ENCODE assay signal across 20 cellular contexts in genomic region chr20:50058646-50059398, GRCh38.
"Had no signal": no experiment of that assay in that cellular context is flagged by ENCODE, and none has a peak within 500 bp of the region (broad histone marks: within the 10 kb centered on the region; RNA-seq: fewer than 3 reads in every experiment).

No MANE protein-coding gene starts in this region.

- H2AFZ ChIP-seq: hepatocyte had no signal

- ATAC-seq: activated T-helper 17 cell treated with anti-CD3 and anti-CD28 coated beads, Interleukin-2, amount 50 U/mL, for 72 hours; gastroesophageal sphincter; left lung; natural killer cell; right cardiac atrium; T-helper 17 cell had no signal

- H3K36me3 ChIP-seq: gastroesophageal sphincter, left lung, transverse colon had no signal

- H3K4me2 ChIP-seq: hepatocyte had no signal

- FAIRE-seq: small intestine, TTC549 had no signal

- H3K27ac ChIP-seq: dorsolateral prefrontal cortex, gastroesophageal sphincter, hepatocyte, left lung, transverse colon had no signal

- H3K9me3 ChIP-seq: gastroesophageal sphincter, left lung, transverse colon had no signal

- H3K4me3 ChIP-seq: dorsolateral prefrontal cortex, gastroesophageal sphincter, hepatocyte, left lung, transverse colon had no signal

- H3K27me3 ChIP-seq: dorsolateral prefrontal cortex, hepatocyte had no signal

- H3K79me2 ChIP-seq: hepatocyte had no signal

- DNase-seq: activated CD4-positive, alpha-beta T cell treated with anti-CD3 and anti-CD28 coated beads, Interleukin-2, amount 50 U/mL, for 1 hour; activated CD8-positive, alpha-beta memory T cell treated with anti-CD3 and anti-CD28 coated beads for 24 hours; activated naive CD4-positive, alpha-beta T cell treated with anti-CD3 and anti-CD28 coated beads, Interleukin-2, amount 10 ng/mL, durations not matched to agents 7 days and 5 days; dorsolateral prefrontal cortex; islet precursor cell; left lung; natural killer cell; nucleus accumbens; right cardiac atrium; small intestine; stimulated activated CD4-positive, alpha-beta T cell treated with anti-CD3 and anti-CD28 coated beads, Interleukin-4, amount 100 ng/mL, for 4 hours; stimulated activated CD8-positive, alpha-beta memory T cell treated with anti-CD3 and anti-CD28 coated beads, Interleukin-4, amount 100 ng/mL, for 48 hours; stimulated activated naive CD4-positive, alpha-beta T cell treated with Interleukin-2 at 50 U/mL for 16 hours; substantia nigra; T-helper 17 cell; transverse colon had no signal
